11 cellular contexts compared by ENCODE assay signal in the genomic region with DNA sequence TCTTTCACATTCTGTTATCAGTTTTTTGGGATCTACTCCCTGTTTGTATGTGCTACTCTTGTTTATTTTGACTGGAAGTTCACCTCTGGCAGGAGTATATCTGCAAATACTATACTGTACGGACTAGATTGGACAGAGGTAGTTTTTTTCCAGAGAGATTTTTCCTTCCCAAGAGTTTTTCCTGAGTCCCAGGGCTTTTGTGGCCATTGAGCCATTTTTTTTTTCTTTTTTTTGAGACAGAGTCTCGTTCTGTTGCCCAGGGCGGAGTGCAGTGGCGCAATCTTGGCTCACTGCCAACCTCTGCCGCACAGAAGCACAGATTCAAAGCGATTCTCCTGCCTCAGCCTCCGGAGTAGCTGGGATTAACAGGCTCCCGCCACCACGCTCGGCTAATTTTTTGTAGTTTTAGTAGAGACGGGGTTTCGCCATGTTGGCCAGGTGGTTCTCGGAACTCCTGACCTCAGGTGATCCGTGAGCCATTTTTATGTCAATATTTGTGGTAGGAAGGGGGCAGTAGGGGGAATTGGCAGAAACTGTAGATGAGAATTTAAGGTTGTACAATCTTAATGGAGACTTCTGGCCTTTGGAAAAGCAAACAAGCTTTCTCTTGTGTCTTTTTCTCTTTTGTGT. TPM values are rescaled to one million over a fixed set of nuclear protein-coding genes. Genes with fewer than 3 reads are reported as not detected.
DNase-seq lines count a peak whose midpoint lies in the region; ATAC-seq, FAIRE-seq and TF ChIP-seq lines count a peak whose summit lies in the region.
"Had no signal": no experiment of that assay in that cellular context is flagged by ENCODE, and none has a peak within 500 bp of the region (broad histone marks: within the 10 kb centered on the region; RNA-seq: fewer than 3 reads in every experiment).

No MANE protein-coding gene starts in this region.

- no peaks in the 10 kb centered on the region for H3K9me3 ChIP-seq in small intestine (ENCODE audit: control insufficient read depth, low read depth)

- TF ChIP-seq CTCF in endothelial cell (IDR thresholded peaks at IDR 0.05; ENCODE audit: unreplicated experiment) (no peak), GM13977 (IDR thresholded peaks at IDR 0.05; ENCODE audit: extremely low read depth, insufficient read depth, missing control alignments) (no peak)

- no peak for ATAC-seq in T-cell (replicated peaks in 1 of 4)

- H3K27ac ChIP-seq in small intestine (ENCODE audit: low read depth in 1 of 2, low read length in 1 of 2): no peak overlapping the region

- CTCF ChIA-PET in T-cell (lab: Charles Lee): no interaction called here

- H3K36me3 ChIP-seq in small intestine (ENCODE audit: control insufficient read depth in 2 of 2, insufficient read depth in 2 of 2, low read length in 2 of 2): no peaks in the 10 kb centered on the region

- in situ Hi-C loops in GM13977 (cut with MboI; ENCODE audit: low pct_unique_long_range_greater_than_20kb, low sequenced_read_pairs, unreplicated experiment): no loop called here

- no peaks in the 10 kb centered on the region for H3K27me3 ChIP-seq in small intestine (ENCODE audit: control insufficient read depth in 2 of 2, insufficient read depth in 2 of 2, low read length in 2 of 2)

- 22 to 73% (median 54%) methylated on average over 14 of the region's 14 CpGs for WGBS in small intestine, 3 donors

- H3K27ac Mint-ChIP-seq in endothelial cell (ENCODE audit: unreplicated experiment) (peak overlapping the region; percentile 72), T-cell (no peak overlapping the region)

- no peak for FAIRE-seq in small intestine (lab: Jason Lieb, UNC)

- H3K4me3 ChIP-seq in small intestine (ENCODE audit: low read depth in 1 of 2, low read length in 2 of 2): peak overlapping the region in 1 of 2 donors; percentile 7

- H3K27me3 Mint-ChIP-seq in endothelial cell (ENCODE audit: unreplicated experiment): no peaks in the 10 kb centered on the region
- no peaks in the 10 kb centered on the region for H3K27me3 Mint-ChIP-seq in T-cell

- no peak overlapping the region for H3K4me3 Mint-ChIP-seq in endothelial cell (ENCODE audit: unreplicated experiment)
- H3K4me3 Mint-ChIP-seq in T-cell: no peak overlapping the region

- DNase-seq in DMS153 (lab: John Stamatoyannopoulos, UW): peak; percentile 23
- DNase-seq in DMS153 treated with DMSO at 0.1 percent for 48 hours (lab: John Stamatoyannopoulos, UW; ENCODE audit: unreplicated experiment): no peak
- DNase-seq in NCI-H748 (lab: John Stamatoyannopoulos, UW; ENCODE audit: unreplicated experiment): peak; percentile 90
- DNase-seq in endothelial cell (ENCODE audit: low spot score): no peak
- peak; percentile 77 for DNase-seq in small intestine
- no peak for DNase-seq in T-cell
- DNase-seq in NK-92 treated with Interleukin-12 subunit alpha and Interleukin-12 subunit beta, amount 100 ng/mL, for 24 hours (lab: John Stamatoyannopoulos, UW): no peak
- DNase-seq in GM13977 (ENCODE audit: low spot score): no peak
- DNase-seq: DMS79 treated with DMSO at 0.1 percent for 48 hours; stimulated activated CD8-positive, alpha-beta memory T cell treated with anti-CD3 and anti-CD28 coated beads, Interleukin-4, amount 100 ng/mL, for 48 hours; T-helper 1 cell had no signal

- H3K4me1 Mint-ChIP-seq in endothelial cell (ENCODE audit: unreplicated experiment) (peaks cover 17% of the 10 kb centered on the region), T-cell (peaks cover 29 to 53% (median 46%) of the 10 kb centered on the region in 3 donors)

- POLR2A ChIA-PET in T-cell (lab: Charles Lee): interaction anchor here in 1 of 2 donors (1.1 kb wide), 1 partner anchor 23 kb away, joined by 4 read pairs; no protein-coding TSS in a partner anchor

- H3K36me3 Mint-ChIP-seq in endothelial cell (ENCODE audit: low read depth, unreplicated experiment) (no peaks in the 10 kb centered on the region), T-cell (peaks cover 30% of the 10 kb centered on the region)

- H3K4me1 ChIP-seq in small intestine (ENCODE audit: control insufficient read depth in 2 of 2, insufficient read depth in 1 of 2, low read depth in 1 of 2, low read length in 1 of 2): peaks cover 0 to 7% of the 10 kb centered on the region in 2 donors

- H3K9me3 Mint-ChIP-seq in endothelial cell (ENCODE audit: unreplicated experiment): no peaks in the 10 kb centered on the region
- H3K9me3 Mint-ChIP-seq in T-cell: peaks cover 0 to 3% (median 0%) of the 10 kb centered on the region in 3 donors

RNA-seq across cellular contexts. Expression of gene KTN1, which starts 19.4 kb away (rescaled TPM):
- total RNA-seq in endothelial cell (ENCODE audit: unreplicated experiment): 220 TPM
- polyA plus RNA-seq in small intestine: 10 to 100 TPM; 42.9 to 83.7 (median 51.9) TPM
- 100 to 1,000 TPM in 1 of 5 donors, 10 to 100 TPM in 4; 82.5 to 109 (median 85.4) TPM for total RNA-seq in T-cell

Comparison
In these comparisons a context has a peak if more than half of its experiments do, and no peak if none do; other contexts are left out.
1. DNase-seq: peak in DMS153 (single experiment), NCI-H748 (single experiment) and small intestine (single experiment); none in DMS153 treated with DMSO at 0.1 percent for 48 hours (single experiment), endothelial cell (single experiment), T-cell (0 of 34), NK-92 treated with Interleukin-12 subunit alpha and Interleukin-12 subunit beta, amount 100 ng/mL, for 24 hours (single experiment) and GM13977 (single experiment).